Comparison of ENCODE assay signal across 1 cellular context in the genomic region with DNA sequence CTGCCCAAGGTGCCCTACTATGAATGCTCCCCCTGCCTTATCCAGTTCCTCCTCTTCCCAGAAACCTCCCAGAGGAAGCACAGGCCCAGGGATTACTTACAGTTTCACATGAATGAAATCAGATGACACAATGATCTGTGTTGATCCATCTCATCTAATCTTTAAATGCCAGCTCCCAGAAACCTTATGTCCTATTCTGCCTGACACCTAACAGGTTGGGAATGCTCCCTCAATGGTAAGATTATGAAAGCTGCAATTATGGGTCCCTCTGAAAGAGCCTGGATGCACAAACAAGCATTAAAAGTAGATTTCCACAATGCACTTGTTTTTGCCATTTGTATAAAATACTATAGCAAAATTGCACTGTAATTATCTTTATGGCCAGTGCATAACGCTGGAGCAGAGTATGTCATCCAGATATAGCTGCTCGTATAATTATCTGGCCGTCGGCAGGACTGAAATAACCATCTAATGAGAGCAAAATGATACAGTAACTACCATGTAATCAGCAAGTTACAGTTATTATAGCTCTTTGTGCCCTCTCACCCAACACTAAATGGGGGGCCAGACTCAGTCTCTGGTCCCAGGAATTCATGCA.
TF ChIP-seq lines count a peak whose summit lies in the region.

No MANE protein-coding gene starts in this region.

TF ChIP-seq in WTC11, 78 proteins besides CTCF, POLR2A, EP300 and RAD21 (continued from another document):
- TF ChIP-seq, protein P1, sequence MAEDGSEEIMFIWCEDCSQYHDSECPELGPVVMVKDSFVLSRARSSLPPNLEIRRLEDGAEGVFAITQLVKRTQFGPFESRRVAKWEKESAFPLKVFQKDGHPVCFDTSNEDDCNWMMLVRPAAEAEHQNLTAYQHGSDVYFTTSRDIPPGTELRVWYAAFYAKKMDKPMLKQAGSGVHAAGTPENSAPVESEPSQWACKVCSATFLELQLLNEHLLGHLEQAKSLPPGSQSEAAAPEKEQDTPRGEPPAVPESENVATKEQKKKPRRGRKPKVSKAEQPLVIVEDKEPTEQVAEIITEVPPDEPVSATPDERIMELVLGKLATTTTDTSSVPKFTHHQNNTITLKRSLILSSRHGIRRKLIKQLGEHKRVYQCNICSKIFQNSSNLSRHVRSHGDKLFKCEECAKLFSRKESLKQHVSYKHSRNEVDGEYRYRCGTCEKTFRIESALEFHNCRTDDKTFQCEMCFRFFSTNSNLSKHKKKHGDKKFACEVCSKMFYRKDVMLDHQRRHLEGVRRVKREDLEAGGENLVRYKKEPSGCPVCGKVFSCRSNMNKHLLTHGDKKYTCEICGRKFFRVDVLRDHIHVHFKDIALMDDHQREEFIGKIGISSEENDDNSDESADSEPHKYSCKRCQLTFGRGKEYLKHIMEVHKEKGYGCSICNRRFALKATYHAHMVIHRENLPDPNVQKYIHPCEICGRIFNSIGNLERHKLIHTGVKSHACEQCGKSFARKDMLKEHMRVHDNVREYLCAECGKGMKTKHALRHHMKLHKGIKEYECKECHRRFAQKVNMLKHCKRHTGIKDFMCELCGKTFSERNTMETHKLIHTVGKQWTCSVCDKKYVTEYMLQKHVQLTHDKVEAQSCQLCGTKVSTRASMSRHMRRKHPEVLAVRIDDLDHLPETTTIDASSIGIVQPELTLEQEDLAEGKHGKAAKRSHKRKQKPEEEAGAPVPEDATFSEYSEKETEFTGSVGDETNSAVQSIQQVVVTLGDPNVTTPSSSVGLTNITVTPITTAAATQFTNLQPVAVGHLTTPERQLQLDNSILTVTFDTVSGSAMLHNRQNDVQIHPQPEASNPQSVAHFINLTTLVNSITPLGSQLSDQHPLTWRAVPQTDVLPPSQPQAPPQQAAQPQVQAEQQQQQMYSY (CRISPR knock-in tag; IDR thresholded peaks at IDR 0.05) = peak; percentile 80
- TF ChIP-seq, protein P2, sequence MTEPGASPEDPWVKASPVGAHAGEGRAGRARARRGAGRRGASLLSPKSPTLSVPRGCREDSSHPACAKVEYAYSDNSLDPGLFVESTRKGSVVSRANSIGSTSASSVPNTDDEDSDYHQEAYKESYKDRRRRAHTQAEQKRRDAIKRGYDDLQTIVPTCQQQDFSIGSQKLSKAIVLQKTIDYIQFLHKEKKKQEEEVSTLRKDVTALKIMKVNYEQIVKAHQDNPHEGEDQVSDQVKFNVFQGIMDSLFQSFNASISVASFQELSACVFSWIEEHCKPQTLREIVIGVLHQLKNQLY (CRISPR knock-in tag; IDR thresholded peaks at IDR 0.05) = no peak
